Comparison of ENCODE assay signal across 15 cellular contexts in genomic region chr2:70431948-70432347, GRCh38.
"Had no signal": no experiment of that assay in that cellular context is flagged by ENCODE, and none has a peak within 500 bp of the region (broad histone marks: within the 10 kb centered on the region; RNA-seq: fewer than 3 reads in every experiment).

No MANE protein-coding gene starts in this region.

- H3K4me3 Mint-ChIP-seq: activated CD4-positive, alpha-beta memory T cell treated with anti-CD3 and anti-CD28 coated beads for 36 hours; activated naive CD8-positive, alpha-beta T cell; dendritic cell treated with granulocyte-macrophage colony-stimulating factor and Interleukin-4, amounts not matched to agents 40 ng/mL and 50 ng/mL, for 4 days; effector memory CD8-positive, alpha-beta T cell; immature natural killer cell; natural killer cell; stimulated activated naive CD8-positive, alpha-beta T cell treated with anti-CD3 and anti-CD28 coated beads, Interleukin-15, Interleukin-2, amounts not matched to agents 100 ng/mL and 50 ng/mL, for 24 hours; T-helper 17 cell had no signal

- H3K36me3 Mint-ChIP-seq: activated CD4-positive, alpha-beta memory T cell treated with anti-CD3 and anti-CD28 coated beads for 36 hours; activated naive CD8-positive, alpha-beta T cell; immature natural killer cell; natural killer cell had no signal

- H3K27ac Mint-ChIP-seq: activated CD4-positive, alpha-beta memory T cell treated with anti-CD3 and anti-CD28 coated beads for 36 hours; activated naive CD8-positive, alpha-beta T cell; dendritic cell treated with granulocyte-macrophage colony-stimulating factor and Interleukin-4, amounts not matched to agents 40 ng/mL and 50 ng/mL, for 4 days; effector memory CD8-positive, alpha-beta T cell; immature natural killer cell; natural killer cell; stimulated activated naive CD8-positive, alpha-beta T cell treated with anti-CD3 and anti-CD28 coated beads, Interleukin-15, Interleukin-2, amounts not matched to agents 100 ng/mL and 50 ng/mL, for 24 hours; T-helper 17 cell had no signal

- H3K9me3 Mint-ChIP-seq: activated CD4-positive, alpha-beta memory T cell treated with anti-CD3 and anti-CD28 coated beads for 36 hours; dendritic cell treated with granulocyte-macrophage colony-stimulating factor and Interleukin-4, amounts not matched to agents 40 ng/mL and 50 ng/mL, for 4 days; effector memory CD8-positive, alpha-beta T cell; immature natural killer cell; natural killer cell; stimulated activated naive CD8-positive, alpha-beta T cell treated with anti-CD3 and anti-CD28 coated beads, Interleukin-15, Interleukin-2, amounts not matched to agents 100 ng/mL and 50 ng/mL, for 24 hours had no signal

- H3K4me1 ChIP-seq: psoas muscle had no signal

- H3K4me1 Mint-ChIP-seq: immature natural killer cell, natural killer cell, T-helper 17 cell had no signal

- H3K9me3 ChIP-seq: psoas muscle had no signal

- DNase-seq: activated CD4-positive, alpha-beta memory T cell treated with anti-CD3 and anti-CD28 coated beads for 36 hours; activated gamma-delta T cell; activated T-cell treated with anti-CD3 and anti-CD28 coated beads, Interleukin-2, amount 50 U/mL, for 48 hours; brain microvascular endothelial cell; effector memory CD8-positive, alpha-beta T cell; immature natural killer cell; natural killer cell; psoas muscle; stimulated activated CD4-positive, alpha-beta T cell treated with anti-CD3 and anti-CD28 coated beads, Interleukin-2, amount 100 ng/mL, for 48 hours; T-helper 17 cell had no signal

- H3K4me3 ChIP-seq: psoas muscle had no signal

- H3K27me3 Mint-ChIP-seq: activated CD4-positive, alpha-beta memory T cell treated with anti-CD3 and anti-CD28 coated beads for 36 hours; activated naive CD8-positive, alpha-beta T cell; stimulated activated naive CD8-positive, alpha-beta T cell treated with anti-CD3 and anti-CD28 coated beads, Interleukin-15, Interleukin-2, amounts not matched to agents 100 ng/mL and 50 ng/mL, for 24 hours had no signal

- H3K36me3 ChIP-seq: brain microvascular endothelial cell had no signal

- ATAC-seq: activated CD4-positive, CD25-positive, alpha-beta regulatory T cell treated with anti-CD3 and anti-CD28 coated beads, Interleukin-2, amount 50 U/mL, for 24 hours; effector memory CD8-positive, alpha-beta T cell; left lobe of liver; natural killer cell; psoas muscle; T-helper 17 cell had no signal

- H3K27ac ChIP-seq: brain microvascular endothelial cell, psoas muscle had no signal

- H3K27me3 ChIP-seq: brain microvascular endothelial cell had no signal
